8 cellular contexts compared by ENCODE assay signal in genomic region chr3:101685050-101685400, GRCh38. TPM values are rescaled to one million over a fixed set of nuclear protein-coding genes. Genes with fewer than 3 reads are reported as not detected.
A peak's percentile ranks its signal among the peaks of the same experiment; 100 is the strongest.
DNase-seq lines count a peak whose midpoint lies in the region; ATAC-seq and TF ChIP-seq lines count a peak whose summit lies in the region.

No MANE protein-coding gene starts in this region.

- dilution Hi-C loops in IMR-90 (cut with HindIII; ENCODE audit: low sequenced_read_pairs, unreplicated experiment): no loop called here

- H3K4me3 ChIP-seq in A673 (ENCODE audit: low read depth, low read length, poor library complexity, severe bottlenecking): peak overlapping the region; percentile 75
- peak overlapping the region; percentile 67 for H3K4me3 ChIP-seq in IMR-90 (ENCODE audit: insufficient read depth, low read depth, low read length)
- peak overlapping the region; percentile 72 to 96 for H3K4me3 ChIP-seq in muscle layer of duodenum (ENCODE audit: low read depth in 1 of 2, low read length in 2 of 2)

- H3K9me3 Mint-ChIP-seq in central memory CD8-positive, alpha-beta T cell: no peaks in the 10 kb centered on the region

- H3K18ac ChIP-seq in IMR-90 (ENCODE audit: low read depth, low read length): no peak overlapping the region

- peak overlapping the region; percentile 95 for H3K4me2 ChIP-seq in IMR-90 (ENCODE audit: low read depth, low read length)

- no peak overlapping the region for H2AK9ac ChIP-seq in IMR-90 (replicated peaks; ENCODE audit: low read depth, low read length, poor library complexity)

- peak overlapping the region; percentile 93 for H3K9ac ChIP-seq in IMR-90 (ENCODE audit: low read depth, low read length)

- no peak overlapping the region for H2AK5ac ChIP-seq in IMR-90 (ENCODE audit: low read depth, low read length)

- H3K36me3 ChIP-seq in A673 (ENCODE audit: insufficient read depth, low read length, poor library complexity, severe bottlenecking) (peaks cover 60% of the 10 kb centered on the region), IMR-90 (ENCODE audit: control insufficient read depth, insufficient read depth, low read length) (peaks cover 31% of the 10 kb centered on the region), muscle layer of duodenum (ENCODE audit: control insufficient read depth in 1 of 2, insufficient read depth in 2 of 2, low read length in 2 of 2) (peaks cover 42 to 50% of the 10 kb centered on the region in 2 donors)

- peak overlapping the region; percentile 96 for H3K27ac Mint-ChIP-seq in central memory CD8-positive, alpha-beta T cell (ENCODE audit: low read depth)

- H4K8ac ChIP-seq in IMR-90 (ENCODE audit: low read depth in 2 of 2, low read length in 2 of 2): no peak overlapping the region

- no peaks in the 10 kb centered on the region for H3K27me3 Mint-ChIP-seq in central memory CD8-positive, alpha-beta T cell

- ATAC-seq in IMR-90 (ENCODE audit: low read depth) (no peak), HG02852 (IDR thresholded peaks at IDR 0.05; ENCODE audit: unreplicated experiment) (no peak)
- ATAC-seq in central memory CD8-positive, alpha-beta T cell (replicated peaks; ENCODE audit: extremely low read depth, poor library complexity, severe bottlenecking): no peak

- H2BK120ac ChIP-seq in IMR-90 (ENCODE audit: low read depth, low read length): no peak overlapping the region

- H3K36me3 Mint-ChIP-seq in central memory CD8-positive, alpha-beta T cell (ENCODE audit: insufficient read depth): peaks cover 66% of the 10 kb centered on the region

- H3K56ac ChIP-seq in IMR-90 (ENCODE audit: extremely low read depth, insufficient read depth, low read length): no peak overlapping the region

- H3K27ac ChIP-seq in A673 (ENCODE audit: low read depth, low read length, poor library complexity, severe bottlenecking): peak overlapping the region; percentile 94
- H3K27ac ChIP-seq in IMR-90 (ENCODE audit: insufficient read depth, low read length): no peak overlapping the region
- peak overlapping the region; percentile 99 for H3K27ac ChIP-seq in muscle layer of duodenum (ENCODE audit: low read length)

- peak overlapping the region; percentile 11; the same call in 1 of the 2 replicates for H3K23ac ChIP-seq in IMR-90 (ENCODE audit: low read depth, low read length)

- H3K4ac ChIP-seq in IMR-90 (ENCODE audit: low read depth, low read length): no peak overlapping the region

- POLR2A ChIA-PET in A673 (lab: Charles Lee; ENCODE audit: low non-redundant PET): interaction anchor here (0.6 kb wide), 1 partner anchor 865 kb away, joined by 9 read pairs; no protein-coding TSS in a partner anchor
- POLR2A ChIA-PET in IMR-90 (lab: Charles Lee; ENCODE audit: unreplicated experiment): no interaction called here
- POLR2A ChIA-PET in GM10248 (lab: Yijun Ruan, JAX): interaction anchor here (0.6 to 0.8 kb wide), 3 partner anchors 9 to 1814 kb away, joined by 3 to 7 read pairs (median 4); no protein-coding TSS in a partner anchor

- H2BK15ac ChIP-seq in IMR-90 (ENCODE audit: low read depth, low read length): no peak overlapping the region

- no peak for TF ChIP-seq CTCF in A673 (conservative IDR thresholded peaks at IDR 0.05; ENCODE audit: low read depth, low read length)
- TF ChIP-seq CTCF in IMR-90 (conservative IDR thresholded peaks at IDR 0.05; ENCODE audit: low read depth, low read length): no peak
- TF ChIP-seq CTCF in GM10248 (IDR thresholded peaks at IDR 0.05; ENCODE audit: control extremely low read depth, extremely low read depth, low read depth, missing control alignments): no peak

- H3K4me1 ChIP-seq in A673 (ENCODE audit: insufficient read depth, low read length, poor library complexity, severe bottlenecking) (peaks cover 21% of the 10 kb centered on the region), IMR-90 (ENCODE audit: control insufficient read depth, insufficient read depth, low read length) (no peaks in the 10 kb centered on the region), muscle layer of duodenum (ENCODE audit: control insufficient read depth in 1 of 2, insufficient read depth in 2 of 2, low read length in 2 of 2) (peaks cover 0 to 27% of the 10 kb centered on the region in 2 donors)

- BruUV-seq in A673 (replicated peaks; lab: Mats Ljungman, UMichigan) (no TSS peak), IMR-90 (replicated peaks; lab: Mats Ljungman, UMichigan) (no TSS peak)

- no peaks in the 10 kb centered on the region for H3K27me3 ChIP-seq in A673 (replicated peaks; ENCODE audit: insufficient read depth, low read depth, low read length, poor library complexity)
- no peaks in the 10 kb centered on the region for H3K27me3 ChIP-seq in IMR-90 (ENCODE audit: control insufficient read depth, insufficient read depth, low read length)
- H3K27me3 ChIP-seq in muscle layer of duodenum (ENCODE audit: low read depth, low read length): no peaks in the 10 kb centered on the region

- no peaks in the 10 kb centered on the region for H3K9me3 ChIP-seq in A673 (ENCODE audit: low read depth, low read length, poor library complexity, severe bottlenecking)
- H3K9me3 ChIP-seq in IMR-90 (ENCODE audit: control insufficient read depth, insufficient read depth, low read length): no peaks in the 10 kb centered on the region
- no peaks in the 10 kb centered on the region for H3K9me3 ChIP-seq in muscle layer of duodenum (ENCODE audit: control insufficient read depth in 1 of 2, low read length in 2 of 2)

- in situ Hi-C loops in IMR-90 (cut with MboI; ENCODE audit: low sequenced_read_pairs): no loop called here

- CTCF ChIA-PET in A673 (lab: Charles Lee) (no interaction called here), IMR-90 (lab: Yijun Ruan, JAX) (interaction anchor here (0.8 to 1.5 kb wide), 2 partner anchors 40 to 97 kb away, joined by 8 read pairs; partner anchors contain the start of gene CEP97), GM10248 (lab: Yijun Ruan, JAX) (interaction anchor here (0.7 to 2.1 kb wide), 4 partner anchors 8 to 23 kb away, joined by 3 to 18 read pairs (median 4); partner anchors contain the start of gene ZBTB11)

- no peak overlapping the region for H2BK5ac ChIP-seq in IMR-90 (ENCODE audit: low read depth, low read length, poor library complexity, severe bottlenecking)

- TF ChIP-seq RAD21 in IMR-90 (IDR thresholded peaks at IDR 0.05; ENCODE audit: low read length): no peak

- intact Hi-C loops in A673 (cut with micrococcal nuclease; ENCODE audit: unreplicated experiment): no loop called here
- intact Hi-C loops in IMR-90 (cut with micrococcal nuclease): no loop called here

- peaks cover 38% of the 10 kb centered on the region for H3K4me1 Mint-ChIP-seq in central memory CD8-positive, alpha-beta T cell

- no peak overlapping the region for H4K91ac ChIP-seq in IMR-90 (ENCODE audit: insufficient read depth, low read depth, low read length)

- H3K79me1 ChIP-seq in IMR-90 (ENCODE audit: low read depth in 1 of 2, low read length in 2 of 2): peaks cover 3 to 36% of the 10 kb centered on the region in 2 experiments; a peak in 3 of 4 replicates

- no peak for TF ChIP-seq POLR2A in IMR-90 (IDR thresholded peaks at IDR 0.05; ENCODE audit: low read depth, low read length)

- H4K20me1 ChIP-seq in IMR-90 (ENCODE audit: insufficient read depth, low read length): peaks cover 49% of the 10 kb centered on the region

- H3K4me3 Mint-ChIP-seq in central memory CD8-positive, alpha-beta T cell: peak overlapping the region; percentile 97

- DNase-seq in A673 (ENCODE audit: low spot score): no peak
- no peak for DNase-seq in IMR-90
- DNase-seq in central memory CD8-positive, alpha-beta T cell (ENCODE audit: low spot score in 2 of 2): no peak
- no peak for DNase-seq in SW480 (ENCODE audit: low spot score)
- no peak for DNase-seq in GM10248 (ENCODE audit: extremely low spot score)
- DNase-seq in glomerular visceral epithelial cell (ENCODE audit: extremely low spot score): no peak

- no peak overlapping the region for H2BK20ac ChIP-seq in IMR-90 (ENCODE audit: low read depth, low read length)

- H3K14ac ChIP-seq in IMR-90 (replicated peaks; ENCODE audit: low read depth, low read length): no peak overlapping the region

- H3K9me1 ChIP-seq in IMR-90 (ENCODE audit: insufficient read depth, low read length): no peaks in the 10 kb centered on the region

- H2AFZ ChIP-seq in IMR-90 (replicated peaks; ENCODE audit: low read length, poor library complexity): no peak overlapping the region

- no peak overlapping the region for H4K5ac ChIP-seq in IMR-90 (ENCODE audit: low read depth, low read length)

TF ChIP-seq in IMR-90, 13 proteins besides CTCF, POLR2A, EP300 and RAD21:
- TF ChIP-seq MXI1 (IDR thresholded peaks at IDR 0.05; ENCODE audit: borderline replicate concordance, low read depth, low read length) (no peak), RCOR1 (IDR thresholded peaks at IDR 0.05; ENCODE audit: insufficient replicate concordance, low read length) (no peak), NFE2L2 (IDR thresholded peaks at IDR 0.05; ENCODE audit: low read depth, low read length) (no peak), FOS (IDR thresholded peaks at IDR 0.05; ENCODE audit: low read depth, low read length) (no peak)

RNA-seq across cellular contexts. Expression of gene RPL24, which starts 1.5 kb away (rescaled TPM):
- 1,099 and 1,147 TPM in 2 replicates for total RNA-seq in A673 (2021)
- 953 and 1,539 TPM in 2 replicates for total RNA-seq in IMR-90 (2012; rRNA removed)
- 764 and 1,054 TPM in 2 replicates for polyA plus RNA-seq in IMR-90 (2012; rRNA removed)
- 595 and 1,053 TPM in 2 replicates for polyA plus RNA-seq in IMR-90 (2012; cell fraction: cytosol; rRNA removed)
- polyA plus RNA-seq in IMR-90 (2012; cell fraction: nucleus; rRNA removed; ENCODE audit: low replicate concordance): 152 and 641 TPM in 2 replicates

RNA-seq across cellular contexts. Expression of gene ZBTB11, which starts 8.1 kb away (rescaled TPM):
- total RNA-seq in A673 (2021) (21.7 and 22.4 TPM in 2 replicates), IMR-90 (2012; rRNA removed) (17.2 and 25.8 TPM in 2 replicates)
- polyA plus RNA-seq in IMR-90 (2012; rRNA removed): 5.4 and 6.0 TPM in 2 replicates
- 0.64 and 1.5 TPM in 2 replicates for polyA plus RNA-seq in IMR-90 (2012; cell fraction: cytosol; rRNA removed)
- 5.1 and 15.1 TPM in 2 replicates for polyA plus RNA-seq in IMR-90 (2012; cell fraction: nucleus; rRNA removed; ENCODE audit: low replicate concordance)

RNA-seq across cellular contexts. Expression of gene CEP97, which starts 39.4 kb away (rescaled TPM):
- 19.7 and 23.8 TPM in 2 replicates for total RNA-seq in A673 (2021)
- 21.9 TPM in 2 replicates for total RNA-seq in IMR-90 (2012; rRNA removed)
- polyA plus RNA-seq in IMR-90 (2012; rRNA removed): 1.2 and 2.0 TPM in 2 replicates
- polyA plus RNA-seq in IMR-90 (2012; cell fraction: cytosol; rRNA removed): 0.23 and 0.32 TPM in 2 replicates
- 0.41 and 2.1 TPM in 2 replicates for polyA plus RNA-seq in IMR-90 (2012; cell fraction: nucleus; rRNA removed; ENCODE audit: low replicate concordance)
